ENCODE assay signal across 12 cellular contexts in genomic region chr4:41072021-41072777, GRCh38.
DNase-seq lines count a peak whose midpoint lies in the region; ATAC-seq and TF ChIP-seq lines count a peak whose summit lies in the region.
"Had no signal": no experiment of that assay in that cellular context is flagged by ENCODE, and none has a peak within 500 bp of the region (broad histone marks: within the 10 kb centered on the region; RNA-seq: fewer than 3 reads in every experiment).

No MANE protein-coding gene starts in this region.

- H3K36me3 ChIP-seq in left lung (no peaks in the 10 kb centered on the region), upper lobe of left lung (no peaks in the 10 kb centered on the region)

- no peaks in the 10 kb centered on the region for H3K27me3 ChIP-seq in left lung
- H3K27me3 ChIP-seq in upper lobe of left lung: no peaks in the 10 kb centered on the region

- intact Hi-C loops in left ventricle myocardium superior (cut with micrococcal nuclease) (no loop called here), Right ventricle myocardium superior (cut with DNase I) (no loop called here), left lung (cut with DNase I) (no loop called here)

- WGBS in upper lobe of left lung, 2 donors: 55 to 63% methylated on average over 7 of the region's 7 CpGs

- no peak for TF ChIP-seq POLR2A in upper lobe of left lung (IDR thresholded peaks at IDR 0.05)

- no peaks in the 10 kb centered on the region for H3K9me3 ChIP-seq in left lung
- H3K9me3 ChIP-seq in upper lobe of left lung: no peaks in the 10 kb centered on the region

- DNase-seq in left ventricle myocardium superior (no peak), Right ventricle myocardium superior (no peak), SK-MEL-5 (ENCODE audit: low read depth, low spot score) (peak; percentile 39), left lung (no peak), upper lobe of left lung (no peak), NCI-H774 (lab: John Stamatoyannopoulos, UW) (no peak)
- no peak for DNase-seq in activated effector memory CD4-positive, alpha-beta T cell treated with anti-CD3 and anti-CD28 coated beads, Interleukin-2, amount 50 U/mL, for 16 hours
- DNase-seq: activated T-cell treated with anti-CD3 and anti-CD28 coated beads for 4 hours, NCI-H2029, SHP77 had no signal

- no peak for TF ChIP-seq EP300 in upper lobe of left lung (IDR thresholded peaks at IDR 0.05)

- peak; percentile 27 for ATAC-seq in left ventricle myocardium superior
- no peak for ATAC-seq in Right ventricle myocardium superior (ENCODE audit: poor library complexity)
- peak; percentile 58 for ATAC-seq in left lung
- ATAC-seq in upper lobe of left lung (ENCODE audit: low FRiP score in 2 of 2): peak in 1 of 2 donors; percentile 62
- ATAC-seq in HG03045 (IDR thresholded peaks at IDR 0.05; ENCODE audit: unreplicated experiment): no peak
- ATAC-seq: HepG2 had no signal

- peaks cover 18 to 26% of the 10 kb centered on the region in 2 donors for H3K4me1 ChIP-seq in left lung
- H3K4me1 ChIP-seq in upper lobe of left lung: peaks cover 7 to 24% (median 23%) of the 10 kb centered on the region in 4 donors

- H3K27ac ChIP-seq in left lung (peak overlapping the region in 1 of 2 donors; percentile 45), upper lobe of left lung (peak overlapping the region; percentile 9 to 67 (median 46))

- in situ Hi-C loops in SK-MEL-5 (cut with HindIII; ENCODE audit: low pct_unique_long_range_greater_than_20kb, low sequenced_read_pairs): no loop called here

- TF ChIP-seq CTCF in left lung (IDR thresholded peaks at IDR 0.05): no peak
- TF ChIP-seq CTCF in upper lobe of left lung (IDR thresholded peaks at IDR 0.05): no peak

- no peak overlapping the region for H3K4me3 ChIP-seq in left lung
- no peak overlapping the region for H3K4me3 ChIP-seq in upper lobe of left lung

Comparison
In these comparisons a context has a peak if more than half of its experiments do, and no peak if none do; other contexts are left out.
1. ATAC-seq: peak in left ventricle myocardium superior (single experiment) and left lung (single experiment); none in Right ventricle myocardium superior (single experiment) and HG03045 (single experiment).